ENCODE assay signal across 1 cellular context in genomic region chr5:107467137-107467932, GRCh38.
TF ChIP-seq lines count a peak whose summit lies in the region.

No MANE protein-coding gene starts in this region.

TF ChIP-seq in H1, 55 proteins besides CTCF, POLR2A, EP300 and RAD21 (continued from another document):
- TF ChIP-seq RNF2 (IDR thresholded peaks at IDR 0.05; ENCODE audit: borderline replicate concordance, low read depth, low read length, missing control alignments, poor library complexity, severe bottlenecking) = no peak
- TF ChIP-seq SIX5 (IDR thresholded peaks at IDR 0.05; ENCODE audit: low read depth, low read length) = no peak
